Comparison of ENCODE assay signal across 8 cellular contexts in genomic region chr3:131025500-131025899, GRCh38. TPM values are rescaled to one million over a fixed set of nuclear protein-coding genes. Genes with fewer than 3 reads are reported as not detected.
DNase-seq lines count a peak whose midpoint lies in the region; ATAC-seq and TF ChIP-seq lines count a peak whose summit lies in the region.

No MANE protein-coding gene starts in this region.

- H2BK15ac ChIP-seq in mesenchymal stem cell (ENCODE audit: low read depth, poor library complexity, severe bottlenecking), result no peak overlapping the region

- peaks cover 28% of the 10 kb centered on the region for H3K36me3 Mint-ChIP-seq in activated naive CD4-positive, alpha-beta T cell treated with anti-CD3 and anti-CD28 coated beads for 36 hours (ENCODE audit: low read depth)
- H3K36me3 Mint-ChIP-seq in activated naive CD8-positive, alpha-beta T cell treated with anti-CD3 and anti-CD28 coated beads, Interleukin-2, amount 50 U/mL, for 24 hours (ENCODE audit: low read depth), result peaks cover 41% of the 10 kb centered on the region

- no peaks in the 10 kb centered on the region for H3K9me3 Mint-ChIP-seq in activated naive CD4-positive, alpha-beta T cell treated with anti-CD3 and anti-CD28 coated beads for 36 hours
- H3K9me3 Mint-ChIP-seq in activated naive CD8-positive, alpha-beta T cell treated with anti-CD3 and anti-CD28 coated beads, Interleukin-2, amount 50 U/mL, for 24 hours, result no peaks in the 10 kb centered on the region

- H3K23ac ChIP-seq in mesenchymal stem cell (ENCODE audit: low read length in 2 of 2), result no peak overlapping the region

- no peak overlapping the region for H4K91ac ChIP-seq in mesenchymal stem cell (ENCODE audit: low read length)

- no peak for DNase-seq in activated naive CD4-positive, alpha-beta T cell treated with anti-CD3 and anti-CD28 coated beads for 36 hours
- no peak for DNase-seq in activated naive CD4-positive, alpha-beta T cell (lab: John Stamatoyannopoulos, UW)
- no peak for DNase-seq in activated naive CD8-positive, alpha-beta T cell treated with anti-CD3 and anti-CD28 coated beads, Interleukin-2, amount 50 U/mL, for 24 hours
- no peak for DNase-seq in mesenchymal stem cell
- no peak for DNase-seq in transverse colon
- DNase-seq in GM13977 (ENCODE audit: low spot score), result no peak
- DNase-seq in NCI-H2171 treated with DMSO at 0.1 percent for 48 hours (lab: John Stamatoyannopoulos, UW), result no peak
- DNase-seq in DMS153 treated with DMSO at 0.1 percent for 48 hours (lab: John Stamatoyannopoulos, UW; ENCODE audit: unreplicated experiment), result no peak

- no peak overlapping the region for H3K14ac ChIP-seq in mesenchymal stem cell (ENCODE audit: low read length in 2 of 2)

- H3K27me3 ChIP-seq in mesenchymal stem cell (ENCODE audit: control insufficient read depth in 1 of 2, insufficient read depth in 1 of 2, low read length in 2 of 2) (no peaks in the 10 kb centered on the region), transverse colon (no peaks in the 10 kb centered on the region)

- no peak overlapping the region for H2BK120ac ChIP-seq in mesenchymal stem cell (ENCODE audit: low read depth, low read length)

- H3K4me1 ChIP-seq in mesenchymal stem cell (ENCODE audit: control insufficient read depth, insufficient read depth, low read depth, low read length), result no peaks in the 10 kb centered on the region
- peaks cover 19 to 60% (median 22%) of the 10 kb centered on the region in 4 donors for H3K4me1 ChIP-seq in transverse colon

- peak overlapping the region; percentile 92 for H3K4me3 Mint-ChIP-seq in activated naive CD4-positive, alpha-beta T cell treated with anti-CD3 and anti-CD28 coated beads for 36 hours
- peak overlapping the region; percentile 89 for H3K4me3 Mint-ChIP-seq in activated naive CD8-positive, alpha-beta T cell treated with anti-CD3 and anti-CD28 coated beads, Interleukin-2, amount 50 U/mL, for 24 hours

- H3K4ac ChIP-seq in mesenchymal stem cell (ENCODE audit: low read depth in 1 of 2, low read length in 2 of 2), result no peak overlapping the region

- no peak overlapping the region for H3K27ac ChIP-seq in mesenchymal stem cell (ENCODE audit: low read length, poor library complexity, severe bottlenecking)
- peak overlapping the region; percentile 91 to 93 (median 91) for H3K27ac ChIP-seq in transverse colon

- peaks cover 3 to 32% of the 10 kb centered on the region in 2 experiments for H3K36me3 ChIP-seq in mesenchymal stem cell (ENCODE audit: control insufficient read depth in 1 of 2, insufficient read depth in 2 of 2, low read depth in 1 of 2, low read length in 2 of 2)
- H3K36me3 ChIP-seq in transverse colon, result no peaks in the 10 kb centered on the region

- no peak overlapping the region for H2BK12ac ChIP-seq in mesenchymal stem cell (ENCODE audit: low read length in 2 of 2)

- no peak overlapping the region for H3K4me2 ChIP-seq in mesenchymal stem cell (ENCODE audit: low read length, poor library complexity, severe bottlenecking)

- no peak overlapping the region for H2BK5ac ChIP-seq in mesenchymal stem cell (ENCODE audit: low read depth, low read length, poor library complexity, severe bottlenecking)

- intact Hi-C loops in activated naive CD4-positive, alpha-beta T cell treated with anti-CD3 and anti-CD28 coated beads for 36 hours (cut with micrococcal nuclease), result loop anchor here (5.0 to 10.0 kb wide), 3 partner anchors 173 to 1699 kb away; partner anchors contain the start of gene NPHP3
- intact Hi-C loops in transverse colon (cut with DNase I; ENCODE audit: low total_unique reads), result no loop called here

- peaks cover 12% of the 10 kb centered on the region for H3K79me1 ChIP-seq in mesenchymal stem cell (replicated peaks; ENCODE audit: low read length, poor library complexity, severe bottlenecking)

- H3K4me3 ChIP-seq in mesenchymal stem cell (ENCODE audit: insufficient read depth in 1 of 2, low read depth in 1 of 2, low read length in 2 of 2), result peak overlapping the region in 1 of 2 experiments; percentile 98
- peak overlapping the region in 2 of 4 donors; percentile 57 to 71 for H3K4me3 ChIP-seq in transverse colon

- no peak overlapping the region for H3K18ac ChIP-seq in mesenchymal stem cell (ENCODE audit: low read depth in 1 of 2, low read length in 2 of 2)

- TF ChIP-seq EP300 in transverse colon (IDR thresholded peaks at IDR 0.05; ENCODE audit: low read depth), result no peak

- TF ChIP-seq CTCF in transverse colon (IDR thresholded peaks at IDR 0.05) (no peak), GM13977 (IDR thresholded peaks at IDR 0.05; ENCODE audit: extremely low read depth, insufficient read depth, missing control alignments) (no peak)

- H3K4me1 Mint-ChIP-seq in activated naive CD4-positive, alpha-beta T cell treated with anti-CD3 and anti-CD28 coated beads for 36 hours (ENCODE audit: low read depth), result peaks cover 51% of the 10 kb centered on the region
- H3K4me1 Mint-ChIP-seq in activated naive CD8-positive, alpha-beta T cell treated with anti-CD3 and anti-CD28 coated beads, Interleukin-2, amount 50 U/mL, for 24 hours, result peaks cover 58% of the 10 kb centered on the region

- peak overlapping the region; percentile 94 for H3K27ac Mint-ChIP-seq in activated naive CD4-positive, alpha-beta T cell treated with anti-CD3 and anti-CD28 coated beads for 36 hours
- peak overlapping the region; percentile 89 for H3K27ac Mint-ChIP-seq in activated naive CD8-positive, alpha-beta T cell treated with anti-CD3 and anti-CD28 coated beads, Interleukin-2, amount 50 U/mL, for 24 hours

- H2AFZ ChIP-seq in mesenchymal stem cell (ENCODE audit: low read depth, low read length), result no peak overlapping the region

- no peak overlapping the region for H4K8ac ChIP-seq in mesenchymal stem cell (ENCODE audit: low read length)

- peak overlapping the region; percentile 99 for H3K9ac ChIP-seq in mesenchymal stem cell (ENCODE audit: low read length)

- TF ChIP-seq POLR2A in transverse colon (IDR thresholded peaks at IDR 0.05), result peak; percentile 17

- in situ Hi-C loops in transverse colon (cut with MboI; ENCODE audit: low pct_ligation_motif_present in 1 of 4, low pct_unique_long_range_greater_than_20kb in 1 of 4, low sequenced_read_pairs in 3 of 4) (loop anchor here in 2 of 4 donors (25.0 kb wide), 2 partner anchors 362 to 487 kb away; partner anchors contain the start of genes MRPL3 (in 1 of the 2) and NUDT16 (in 1 of the 2)), GM13977 (cut with MboI; ENCODE audit: low pct_unique_long_range_greater_than_20kb, low sequenced_read_pairs, unreplicated experiment) (loop anchor here (25.0 kb wide), 3 partner anchors 512 to 1162 kb away; no protein-coding TSS in a partner anchor)

- no peaks in the 10 kb centered on the region for H3K9me3 ChIP-seq in mesenchymal stem cell (ENCODE audit: control insufficient read depth, low read length)
- no peaks in the 10 kb centered on the region for H3K9me3 ChIP-seq in transverse colon

- 100% methylated on average over 1 of the region's 1 CpG for WGBS in mesenchymal stem cell
- 50 to 56% methylated on average over 1 of the region's 1 CpG for WGBS in transverse colon (ENCODE audit: low coverage in 1 of 2), 2 donors

- no peak for ATAC-seq in activated naive CD8-positive, alpha-beta T cell treated with anti-CD3 and anti-CD28 coated beads, Interleukin-2, amount 50 U/mL, for 24 hours

- H3K27me3 Mint-ChIP-seq in activated naive CD4-positive, alpha-beta T cell treated with anti-CD3 and anti-CD28 coated beads for 36 hours (ENCODE audit: low read depth), result no peaks in the 10 kb centered on the region
- no peaks in the 10 kb centered on the region for H3K27me3 Mint-ChIP-seq in activated naive CD8-positive, alpha-beta T cell treated with anti-CD3 and anti-CD28 coated beads, Interleukin-2, amount 50 U/mL, for 24 hours

- H2AK5ac ChIP-seq in mesenchymal stem cell (ENCODE audit: low read length, severe bottlenecking), result no peak overlapping the region

- CTCF ChIA-PET in activated naive CD4-positive, alpha-beta T cell treated with anti-CD3 and anti-CD28 coated beads for 36 hours (lab: Charles Lee), result no interaction called here

RNA-seq across cellular contexts. Expression of gene ASTE1, which starts 1.1 kb away (rescaled TPM):
- 10 to 100 TPM; 10.8 to 11.2 TPM for total RNA-seq in activated naive CD4-positive, alpha-beta T cell treated with anti-CD3 and anti-CD28 coated beads for 36 hours
- polyA plus RNA-seq in mesenchymal stem cell (2013, experiment 1 of 2), result 3.8 TPM
- polyA plus RNA-seq in mesenchymal stem cell (2013, experiment 2 of 2), result 4.2 TPM
- 10 to 100 TPM in 2 of 4 donors, 1 to 10 TPM in 2; 3.0 to 16.4 (median 7.7) TPM for total RNA-seq in transverse colon

RNA-seq across cellular contexts. Expression of gene NEK11, which starts 1.2 kb away (rescaled TPM):
- total RNA-seq in activated naive CD4-positive, alpha-beta T cell treated with anti-CD3 and anti-CD28 coated beads for 36 hours, result 1 to 10 TPM; 1.1 to 1.9 TPM
- 2.4 TPM for polyA plus RNA-seq in mesenchymal stem cell (2013, experiment 1 of 2)
- 3.2 TPM for polyA plus RNA-seq in mesenchymal stem cell (2013, experiment 2 of 2)
- 10 to 100 TPM in 1 of 4 donors, 1 to 10 TPM in 3; 4.6 to 12.3 (median 8.5) TPM for total RNA-seq in transverse colon
